8 cellular contexts compared by ENCODE assay signal in the genomic region with DNA sequence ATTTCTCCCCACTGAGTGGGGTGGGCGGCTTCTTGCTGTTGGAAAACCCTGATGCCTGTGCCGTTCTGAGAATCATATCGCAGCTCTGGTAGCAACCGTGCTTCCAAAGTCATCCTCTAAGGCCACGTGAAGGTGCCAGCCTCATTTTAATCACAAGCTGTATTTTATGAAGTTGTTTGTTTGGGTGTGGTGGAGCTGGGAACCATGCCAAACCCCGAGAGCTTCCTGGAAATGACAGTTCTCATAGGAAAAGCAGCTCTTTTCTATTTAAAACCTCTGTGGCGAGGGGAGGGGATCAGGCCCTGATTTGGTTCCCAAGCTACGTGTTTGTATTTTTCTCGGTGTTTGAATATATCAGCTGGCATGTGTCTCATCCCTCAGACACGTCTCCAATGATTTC. TPM values are rescaled to one million over a fixed set of nuclear protein-coding genes. Genes with fewer than 3 reads are reported as not detected.
A peak's percentile ranks its signal among the peaks of the same experiment; 100 is the strongest.
DNase-seq lines count a peak whose midpoint lies in the region; ATAC-seq, FAIRE-seq and TF ChIP-seq lines count a peak whose summit lies in the region.

No MANE protein-coding gene starts in this region.

- FAIRE-seq in bronchial epithelial cell (lab: Jason Lieb, UNC), result no peak

- TF ChIP-seq CTCF in LNCaP clone FGC (IDR thresholded peaks at IDR 0.05; ENCODE audit: control insufficient read depth, extremely low read depth, insufficient read depth) (no peak), bronchial epithelial cell (IDR thresholded peaks at IDR 0.05; ENCODE audit: insufficient read depth, low read length, severe bottlenecking) (no peak)

- ATAC-seq in left lobe of liver (peak; percentile 10), GM18502 (IDR thresholded peaks at IDR 0.05; ENCODE audit: poor library complexity, unreplicated experiment) (no peak)

- peaks cover 44% of the 10 kb centered on the region for H3K4me1 ChIP-seq in ACC112 (ENCODE audit: control insufficient read depth, insufficient read depth, low read length, unreplicated experiment)

- no peak overlapping the region for H2AFZ ChIP-seq in ACC112 (ENCODE audit: low read length, unreplicated experiment)

- H3K4me3 ChIP-seq in ACC112 (ENCODE audit: low read depth, low read length) (no peak overlapping the region), LNCaP clone FGC (ENCODE audit: low read depth, low read length) (no peak overlapping the region), bronchial epithelial cell (ENCODE audit: low read depth, low read length) (no peak overlapping the region)

- H3K27me3 ChIP-seq in ACC112 (ENCODE audit: insufficient read depth, low read length), result no peaks in the 10 kb centered on the region
- H3K27me3 ChIP-seq in bronchial epithelial cell (ENCODE audit: control insufficient read depth, insufficient read depth, low read length), result no peaks in the 10 kb centered on the region

- H3K27ac ChIP-seq in ACC112 (ENCODE audit: low read depth, low read length), result peak overlapping the region; percentile 74

- H3K79me2 ChIP-seq in ACC112 (ENCODE audit: control insufficient read depth, insufficient read depth, low read length, unreplicated experiment), result no peaks in the 10 kb centered on the region

- H3K36me3 ChIP-seq in ACC112 (ENCODE audit: insufficient read depth, low read length), result peaks cover 10% of the 10 kb centered on the region; the same call in 1 of the 2 replicates
- H3K36me3 ChIP-seq in bronchial epithelial cell (ENCODE audit: control insufficient read depth, insufficient read depth, low read length), result peaks cover 5% of the 10 kb centered on the region

- DNase-seq in LNCaP clone FGC (ENCODE audit: low read depth) (peak; percentile 83), T-helper 22 cell (ENCODE audit: low read depth) (peak; percentile 18), bronchial epithelial cell (ENCODE audit: low read depth) (peak; percentile 75), left lobe of liver (ENCODE audit: low spot score) (peak; percentile 59), GM19240 (ENCODE audit: insufficient read length, low spot score) (no peak)
- DNase-seq in stimulated activated naive CD4-positive, alpha-beta T cell (lab: John Stamatoyannopoulos, UW), result peak; percentile 41 to 83 (median 68)

RNA-seq across cellular contexts. Expression of gene KNOP1, which starts 21.7 kb away (rescaled TPM):
- 12.5 and 15.0 TPM in 2 replicates for total RNA-seq in bronchial epithelial cell
- 4.9 TPM for total RNA-seq in left lobe of liver

RNA-seq across cellular contexts. Expression of gene IQCK, which starts 21.8 kb away (rescaled TPM):
- total RNA-seq in bronchial epithelial cell (1.3 and 3.1 TPM in 2 replicates), left lobe of liver (2.5 TPM)
